Comparison of ENCODE assay signal across 8 cellular contexts in genomic region chr1:209565759-209566678, GRCh38. TPM values are rescaled to one million over a fixed set of nuclear protein-coding genes. Genes with fewer than 3 reads are reported as not detected.
DNase-seq lines count a peak whose midpoint lies in the region; ATAC-seq and TF ChIP-seq lines count a peak whose summit lies in the region.

No MANE protein-coding gene starts in this region.

- TF ChIP-seq CTCF in GM10248 (IDR thresholded peaks at IDR 0.05; ENCODE audit: control extremely low read depth, extremely low read depth, low read depth, missing control alignments) (peak; percentile 78), HFFc6 (IDR thresholded peaks at IDR 0.05) (peak; percentile 93), heart right ventricle (IDR thresholded peaks at IDR 0.05) (peak; percentile 38 to 83 (median 76))

- H3K4me3 ChIP-seq in heart right ventricle: no peak overlapping the region

- peaks cover 0 to 32% (median 12%) of the 10 kb centered on the region in 7 donors for H3K27me3 ChIP-seq in heart right ventricle

- WGBS in heart right ventricle, 2 donors: 37 to 41% methylated on average over 15 of the region's 15 CpGs

- H3K36me3 ChIP-seq in heart right ventricle: no peaks in the 10 kb centered on the region

- H3K4me3 Mint-ChIP-seq in HFFc6: no peak overlapping the region
- H3K4me3 Mint-ChIP-seq in activated naive CD8-positive, alpha-beta T cell treated with anti-CD3 and anti-CD28 coated beads for 36 hours: no peak overlapping the region

- H3K27ac Mint-ChIP-seq in HFFc6: no peak overlapping the region
- no peak overlapping the region for H3K27ac Mint-ChIP-seq in activated naive CD8-positive, alpha-beta T cell treated with anti-CD3 and anti-CD28 coated beads for 36 hours

- DNase-seq in GM10248 (ENCODE audit: extremely low spot score): peak; percentile 70
- peak; percentile 79 for DNase-seq in HFFc6
- peak; percentile 90 for DNase-seq in NCI-H1048 (lab: John Stamatoyannopoulos, UW)
- DNase-seq in SKM-1 (lab: John Stamatoyannopoulos, UW; ENCODE audit: unreplicated experiment): peak; percentile 87
- peak; percentile 64 for DNase-seq in activated naive CD8-positive, alpha-beta T cell treated with anti-CD3 and anti-CD28 coated beads for 36 hours
- DNase-seq in heart right ventricle: peak; percentile 50 to 79
- peak; percentile 75 for DNase-seq in renal cortical epithelial cell (ENCODE audit: low read depth)

- ATAC-seq in heart right ventricle (peak; percentile 79 to 91 (median 88)), HG03565 (IDR thresholded peaks at IDR 0.05; ENCODE audit: unreplicated experiment) (no peak)

- H3K4me1 ChIP-seq in heart right ventricle: peaks cover 0 to 4% (median 0%) of the 10 kb centered on the region in 9 donors

- no peaks in the 10 kb centered on the region for H3K9me3 Mint-ChIP-seq in HFFc6
- no peaks in the 10 kb centered on the region for H3K9me3 Mint-ChIP-seq in activated naive CD8-positive, alpha-beta T cell treated with anti-CD3 and anti-CD28 coated beads for 36 hours

- CTCF ChIA-PET in GM10248 (lab: Yijun Ruan, JAX): interaction anchor here (0.6 to 5.9 kb wide), 40 partner anchors 9 to 1182 kb away, joined by 3 to 52 read pairs (median 4); partner anchors contain the start of genes CAMK1G and LAMB3

- H3K4me1 Mint-ChIP-seq in HFFc6 (ENCODE audit: low read depth): peaks cover 48% of the 10 kb centered on the region
- H3K4me1 Mint-ChIP-seq in activated naive CD8-positive, alpha-beta T cell treated with anti-CD3 and anti-CD28 coated beads for 36 hours: peaks cover 5% of the 10 kb centered on the region

- intact Hi-C loops in heart right ventricle (cut with DNase I): loop anchor here in 7 of 10 donors (5.0 to 10.0 kb wide), 5 partner anchors 211 to 421 kb away; no protein-coding TSS in a partner anchor

- no peak overlapping the region for H3K27ac ChIP-seq in heart right ventricle

- POLR2A ChIA-PET in GM10248 (lab: Yijun Ruan, JAX): no interaction called here

- H3K9me3 ChIP-seq in heart right ventricle: no peaks in the 10 kb centered on the region

- no peaks in the 10 kb centered on the region for H3K36me3 Mint-ChIP-seq in HFFc6 (ENCODE audit: low read depth)
- H3K36me3 Mint-ChIP-seq in activated naive CD8-positive, alpha-beta T cell treated with anti-CD3 and anti-CD28 coated beads for 36 hours: no peaks in the 10 kb centered on the region

- peaks cover 14% of the 10 kb centered on the region for H3K27me3 Mint-ChIP-seq in HFFc6 (ENCODE audit: insufficient read depth)
- H3K27me3 Mint-ChIP-seq in activated naive CD8-positive, alpha-beta T cell treated with anti-CD3 and anti-CD28 coated beads for 36 hours: peaks cover 55% of the 10 kb centered on the region

RNA-seq across cellular contexts. Expression of gene CAMK1G, which starts 17.5 kb away (rescaled TPM):
- 1 to 10 TPM; 4.9 to 8.0 (median 5.9) TPM for total RNA-seq in HFFc6 (2021; fragmentation: NEBNext Ultra II Directional; extraction: Animal tissue kit (Norgen Biotek cat#: 25700))
- not detected for total RNA-seq in activated naive CD8-positive, alpha-beta T cell treated with anti-CD3 and anti-CD28 coated beads for 36 hours
- total RNA-seq in heart right ventricle: under 1 TPM in 3 of 10 donors, not detected in 7; 0.11 to 0.71 (median 0.21) TPM
- polyA plus RNA-seq in heart right ventricle: not detected
- 0.55 TPM in 1 of 2 replicates, not detected in the other for total RNA-seq in renal cortical epithelial cell
